ENCODE assay signal across 30 cellular contexts in the genomic region with DNA sequence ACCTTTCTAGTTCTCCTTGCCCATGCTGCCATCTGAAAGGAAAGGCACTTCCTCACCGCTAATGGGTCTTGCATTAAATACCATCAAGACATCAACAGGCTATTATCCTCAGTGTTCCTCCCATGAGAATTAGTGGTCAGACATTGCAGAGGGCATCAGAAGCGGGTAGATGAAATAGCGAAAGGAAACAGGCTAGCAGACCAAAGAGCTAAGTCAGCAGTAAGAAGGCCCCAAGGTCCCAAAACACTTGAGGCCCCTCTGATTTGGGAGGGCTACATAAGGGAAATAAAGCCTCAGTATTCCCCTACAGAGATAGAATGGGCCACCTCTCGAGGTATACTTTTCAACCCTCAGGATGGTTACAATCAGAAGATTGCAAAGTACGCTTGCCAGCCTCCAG. TPM values are rescaled to one million over a fixed set of nuclear protein-coding genes. Genes with fewer than 3 reads are reported as not detected.
"Had no signal": no experiment of that assay in that cellular context is flagged by ENCODE, and none has a peak within 500 bp of the region (broad histone marks: within the 10 kb centered on the region; RNA-seq: fewer than 3 reads in every experiment).

No MANE protein-coding gene starts in this region.

- H3K27me3 ChIP-seq: ascending aorta, cardiac muscle cell had no signal

- ATAC-seq: activated CD8-positive, alpha-beta T cell treated with anti-CD3 and anti-CD28 coated beads for 36 hours; activated naive CD8-positive, alpha-beta T cell treated with anti-CD3 and anti-CD28 coated beads, Interleukin-2, amount 50 U/mL, for 24 hours; T-helper 17 cell had no signal

- FAIRE-seq: bronchial epithelial cell, TTC549 had no signal

- H3K27ac ChIP-seq: ascending aorta, cardiac muscle cell, VCaP had no signal

- DNase-seq: activated B cell treated with CpG ODN at 0.5 μM for 24 hours; activated CD4-positive, alpha-beta memory T cell treated with anti-CD3 and anti-CD28 coated beads for 36 hours; activated CD4-positive, alpha-beta T cell treated with anti-CD3 and anti-CD28 coated beads for 4 hours; activated CD4-positive, alpha-beta T cell treated with anti-CD3 and anti-CD28 coated beads, Interleukin-2, amount 10 ng/mL, durations not matched to agents 24 days and 14 days; activated CD4-positive, alpha-beta T cell treated with anti-CD3 and anti-CD28 coated beads, Interleukin-2, amount 50 U/mL, for 1 hour; activated CD4-positive, alpha-beta T cell treated with anti-CD3 and anti-CD28 coated beads, Interleukin-2, amount 50 U/mL, for 4 hours; activated CD4-positive, CD25-positive, alpha-beta regulatory T cell treated with anti-CD3 and anti-CD28 coated beads, Interleukin-2, amount 50 U/mL, for 72 hours; activated CD8-positive, alpha-beta memory T cell treated with anti-CD3 and anti-CD28 coated beads, Interleukin-2, amount 50 U/mL, for 4 hours; activated CD8-positive, alpha-beta T cell treated with anti-CD3 and anti-CD28 coated beads for 36 hours; activated effector memory CD4-positive, alpha-beta T cell treated with Interleukin-2 at 50 U/mL for 16 hours; activated gamma-delta T cell; activated naive CD4-positive, alpha-beta T cell treated with anti-CD3 and anti-CD28 coated beads, Interleukin-2, amount 10 ng/mL, durations not matched to agents 7 days and 5 days; activated naive CD4-positive, alpha-beta T cell treated with Interleukin-2 at 50 U/mL for 16 hours; activated naive CD8-positive, alpha-beta T cell treated with anti-CD3 and anti-CD28 coated beads, Interleukin-2, amount 10 ng/mL, durations not matched to agents 7 days and 5 days; activated naive CD8-positive, alpha-beta T cell treated with anti-CD3 and anti-CD28 coated beads, Interleukin-2, amount 50 U/mL, for 24 hours; activated T-cell treated with anti-CD3 and anti-CD28 coated beads for 4 hours; activated T-cell treated with anti-CD3 and anti-CD28 coated beads, Interleukin-2, amount 50 U/mL, for 1 hour; activated T-cell treated with anti-CD3 and anti-CD28 coated beads, Interleukin-2, amount 50 U/mL, for 48 hours; amygdala; anterior cingulate cortex; caudate nucleus; cerebellar nuclear complex; T-helper 17 cell; T-helper 9 cell had no signal

- H3K36me3 ChIP-seq: cardiac muscle cell had no signal

- H3K4me1 ChIP-seq: ascending aorta had no signal

- H3K4me3 ChIP-seq: ascending aorta, cardiac muscle cell had no signal

RNA-seq across cellular contexts. Expression of a gene that starts 12.9 kb away (rescaled TPM):
- total RNA-seq: ascending aorta, chondrocyte had no signal
